12 cellular contexts compared by ENCODE assay signal in genomic region chr10:11176746-11177145, GRCh38.
A peak's percentile ranks its signal among the peaks of the same experiment; 100 is the strongest.
DNase-seq lines count a peak whose midpoint lies in the region; ATAC-seq, FAIRE-seq and TF ChIP-seq lines count a peak whose summit lies in the region.
"Had no signal": no experiment of that assay in that cellular context is flagged by ENCODE, and none has a peak within 500 bp of the region (broad histone marks: within the 10 kb centered on the region; RNA-seq: fewer than 3 reads in every experiment).

No MANE protein-coding gene starts in this region.

- peaks cover 5 to 79% (median 35%) of the 10 kb centered on the region in 3 donors for H3K36me3 Mint-ChIP-seq in CD8-positive, alpha-beta memory T cell
- peaks cover 51% of the 10 kb centered on the region for H3K36me3 Mint-ChIP-seq in activated T-helper 2 cell treated with anti-CD3 and anti-CD28 coated beads, Interferon-gamma antibody, Interleukin-2, Interleukin-4, amounts not matched to agents 10 μg/mL and 5 μg/mL and 100 μg/mL, durations not matched to agents 14 hours and 24 hours and 36 hours (ENCODE audit: low read depth)
- peaks cover 15 to 77% (median 19%) of the 10 kb centered on the region in 3 donors for H3K36me3 Mint-ChIP-seq in naive thymus-derived CD8-positive, alpha-beta T cell

- H3K4me1 ChIP-seq in CD8-positive, alpha-beta memory T cell (ENCODE audit: insufficient read depth, low read length): peaks cover 98% of the 10 kb centered on the region
- no peaks in the 10 kb centered on the region for H3K4me1 ChIP-seq in BE2C
- H3K4me1 ChIP-seq: parathyroid adenoma had no signal

- peak overlapping the region; percentile 53 for H3K4me3 ChIP-seq in CD8-positive, alpha-beta memory T cell (ENCODE audit: low read length)
- H3K4me3 ChIP-seq in foreskin fibroblast (ENCODE audit: low read depth in 1 of 2, low read length in 2 of 2): no peak overlapping the region
- no peak overlapping the region for H3K4me3 ChIP-seq in BE2C (ENCODE audit: low read depth, low read length)

- H3K4me1 Mint-ChIP-seq in CD8-positive, alpha-beta memory T cell: peaks cover 0 to 9% (median 0%) of the 10 kb centered on the region in 3 donors
- H3K4me1 Mint-ChIP-seq in activated T-helper 2 cell treated with anti-CD3 and anti-CD28 coated beads, Interferon-gamma antibody, Interleukin-2, Interleukin-4, amounts not matched to agents 10 μg/mL and 5 μg/mL and 100 μg/mL, durations not matched to agents 14 hours and 24 hours and 36 hours (ENCODE audit: low read depth): peaks cover 90% of the 10 kb centered on the region
- peaks cover 10 to 94% (median 36%) of the 10 kb centered on the region in 4 donors for H3K4me1 Mint-ChIP-seq in naive thymus-derived CD8-positive, alpha-beta T cell

- peaks cover 30% of the 10 kb centered on the region for H3K36me3 ChIP-seq in CD8-positive, alpha-beta memory T cell (ENCODE audit: insufficient read depth, low read length)
- no peaks in the 10 kb centered on the region for H3K36me3 ChIP-seq in BE2C

- CTCF ChIA-PET in CD8-positive, alpha-beta memory T cell (lab: Charles Lee): interaction anchor here (0.8 to 10.2 kb wide), 6 partner anchors 11 to 94 kb away, joined by 3 to 117 read pairs (median 4); no protein-coding TSS in a partner anchor

- H3K27ac Mint-ChIP-seq in CD8-positive, alpha-beta memory T cell: peak overlapping the region in 1 of 8 donors; percentile 95
- H3K27ac Mint-ChIP-seq in activated T-helper 2 cell treated with anti-CD3 and anti-CD28 coated beads, Interferon-gamma antibody, Interleukin-2, Interleukin-4, amounts not matched to agents 10 μg/mL and 5 μg/mL and 100 μg/mL, durations not matched to agents 14 hours and 24 hours and 36 hours: no peak overlapping the region
- H3K27ac Mint-ChIP-seq in naive thymus-derived CD8-positive, alpha-beta T cell: peak overlapping the region in 6 of 10 donors; percentile 94 to 99 (median 98)

- peak in 3 of 5 donors; percentile 51 to 61 (median 55) for DNase-seq in CD8-positive, alpha-beta memory T cell
- peak; percentile 44 for DNase-seq in activated T-helper 2 cell treated with anti-CD3 and anti-CD28 coated beads, Interferon-gamma antibody, Interleukin-2, Interleukin-4, amounts not matched to agents 10 μg/mL and 5 μg/mL and 100 μg/mL, durations not matched to agents 14 hours and 24 hours and 36 hours (ENCODE audit: low spot score)
- DNase-seq in naive thymus-derived CD8-positive, alpha-beta T cell: peak in 3 of 10 donors; percentile 28 to 60 (median 52)
- DNase-seq in foreskin fibroblast (no peak), H54 (ENCODE audit: insufficient read length, low spot score) (no peak), BE2C (no peak)
- no peak for DNase-seq in activated CD8-positive, alpha-beta memory T cell treated with anti-CD3 and anti-CD28 coated beads, Interleukin-2, amount 50 U/mL, for 48 hours
- DNase-seq: NCI-H1105; stimulated activated CD8-positive, alpha-beta memory T cell treated with anti-CD3 and anti-CD28 coated beads, Interleukin-4, amount 100 ng/mL, for 48 hours had no signal

- H3K9me3 Mint-ChIP-seq in CD8-positive, alpha-beta memory T cell: no peaks in the 10 kb centered on the region
- no peaks in the 10 kb centered on the region for H3K9me3 Mint-ChIP-seq in activated T-helper 2 cell treated with anti-CD3 and anti-CD28 coated beads, Interferon-gamma antibody, Interleukin-2, Interleukin-4, amounts not matched to agents 10 μg/mL and 5 μg/mL and 100 μg/mL, durations not matched to agents 14 hours and 24 hours and 36 hours
- no peaks in the 10 kb centered on the region for H3K9me3 Mint-ChIP-seq in naive thymus-derived CD8-positive, alpha-beta T cell

- H3K4me3 Mint-ChIP-seq in CD8-positive, alpha-beta memory T cell: peak overlapping the region in 2 of 7 donors; percentile 78 to 89
- H3K4me3 Mint-ChIP-seq in activated T-helper 2 cell treated with anti-CD3 and anti-CD28 coated beads, Interferon-gamma antibody, Interleukin-2, Interleukin-4, amounts not matched to agents 10 μg/mL and 5 μg/mL and 100 μg/mL, durations not matched to agents 14 hours and 24 hours and 36 hours (ENCODE audit: low read depth): peak overlapping the region; percentile 89
- peak overlapping the region in 8 of 10 donors; percentile 71 to 89 (median 87) for H3K4me3 Mint-ChIP-seq in naive thymus-derived CD8-positive, alpha-beta T cell

- no peak for FAIRE-seq in H54 (lab: Jason Lieb, UNC)

- intact Hi-C loops in activated T-helper 2 cell treated with anti-CD3 and anti-CD28 coated beads, Interferon-gamma antibody, Interleukin-2, Interleukin-4, amounts not matched to agents 10 μg/mL and 5 μg/mL and 100 μg/mL, durations not matched to agents 14 hours and 24 hours and 36 hours (cut with micrococcal nuclease): loop anchor here (1.0 kb wide), 2 partner anchors 33 to 94 kb away; no protein-coding TSS in a partner anchor

- ATAC-seq in GM21717 (IDR thresholded peaks at IDR 0.05; ENCODE audit: unreplicated experiment): peak; percentile 26
- peak; percentile 11 to 12 for ATAC-seq in naive thymus-derived CD8-positive, alpha-beta T cell
- ATAC-seq: Panc1 had no signal

- H3K27ac ChIP-seq in CD8-positive, alpha-beta memory T cell (ENCODE audit: low read depth, low read length): peak overlapping the region; percentile 65
- H3K27ac ChIP-seq: parathyroid adenoma had no signal

- TF ChIP-seq POLR2A in H54 (IDR thresholded peaks at IDR 0.05; ENCODE audit: low read depth, low read length): no peak

- POLR2A ChIA-PET in CD8-positive, alpha-beta memory T cell (lab: Charles Lee): interaction anchor here (0.6 to 9.7 kb wide), 4 partner anchors 12 to 31 kb away, joined by 3 to 116 read pairs (median 12); no protein-coding TSS in a partner anchor
- POLR2A ChIA-PET in naive thymus-derived CD8-positive, alpha-beta T cell (lab: Charles Lee): interaction anchor here (1.0 to 18.5 kb wide), 4 partner anchors 10 to 33 kb away, joined by 4 to 970 read pairs (median 108); no protein-coding TSS in a partner anchor

- TF ChIP-seq CTCF in foreskin fibroblast (IDR thresholded peaks at IDR 0.05; ENCODE audit: low read depth, low read length) (no peak), BE2C (IDR thresholded peaks at IDR 0.05; ENCODE audit: low read depth, low read length) (no peak)

- no peaks in the 10 kb centered on the region for H3K9me3 ChIP-seq in CD8-positive, alpha-beta memory T cell (ENCODE audit: low read length)
- no peaks in the 10 kb centered on the region for H3K9me3 ChIP-seq in BE2C

- no peaks in the 10 kb centered on the region for H3K27me3 Mint-ChIP-seq in CD8-positive, alpha-beta memory T cell
- no peaks in the 10 kb centered on the region for H3K27me3 Mint-ChIP-seq in activated T-helper 2 cell treated with anti-CD3 and anti-CD28 coated beads, Interferon-gamma antibody, Interleukin-2, Interleukin-4, amounts not matched to agents 10 μg/mL and 5 μg/mL and 100 μg/mL, durations not matched to agents 14 hours and 24 hours and 36 hours (ENCODE audit: low read depth)
- no peaks in the 10 kb centered on the region for H3K27me3 Mint-ChIP-seq in naive thymus-derived CD8-positive, alpha-beta T cell

- H3K27me3 ChIP-seq in CD8-positive, alpha-beta memory T cell (ENCODE audit: insufficient read depth, low read length, poor library complexity, severe bottlenecking): no peaks in the 10 kb centered on the region
- no peaks in the 10 kb centered on the region for H3K27me3 ChIP-seq in BE2C

Comparison
In these comparisons a context has a peak if more than half of its experiments do, and no peak if none do; other contexts are left out.
1. DNase-seq: peak in CD8-positive, alpha-beta memory T cell (3 of 5) and activated T-helper 2 cell treated with anti-CD3 and anti-CD28 coated beads, Interferon-gamma antibody, Interleukin-2, Interleukin-4, amounts not matched to agents 10 μg/mL and 5 μg/mL and 100 μg/mL, durations not matched to agents 14 hours and 24 hours and 36 hours (single experiment); none in foreskin fibroblast (0 of 2), H54 (single experiment), BE2C (single experiment) and activated CD8-positive, alpha-beta memory T cell treated with anti-CD3 and anti-CD28 coated beads, Interleukin-2, amount 50 U/mL, for 48 hours (single experiment).